ENCODE assay signal across 13 cellular contexts in the genomic region with DNA sequence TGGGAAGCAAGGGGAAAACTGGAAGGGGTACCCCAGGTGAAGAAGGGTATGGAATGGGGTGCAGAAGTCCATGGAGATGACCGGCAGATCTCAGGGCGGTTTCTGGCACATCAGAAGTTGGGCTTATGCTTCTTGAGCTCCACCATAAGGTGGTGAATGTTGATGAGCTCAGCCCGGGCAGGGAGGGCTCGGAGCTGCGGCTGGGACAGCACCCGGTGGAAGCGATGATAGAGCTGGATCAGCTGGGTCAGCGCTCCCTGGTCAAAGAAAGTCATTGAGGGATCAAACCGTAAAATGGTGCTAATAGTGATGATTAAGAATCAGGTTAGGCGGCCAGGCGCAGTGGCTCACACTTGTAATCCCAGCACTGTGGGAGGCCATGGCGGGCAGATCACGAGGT. TPM values are rescaled to one million over a fixed set of nuclear protein-coding genes. Genes with fewer than 3 reads are reported as not detected.
A peak's percentile ranks its signal among the peaks of the same experiment; 100 is the strongest.
DNase-seq lines count a peak whose midpoint lies in the region; ATAC-seq and TF ChIP-seq lines count a peak whose summit lies in the region.
"Had no signal": no experiment of that assay in that cellular context is flagged by ENCODE, and none has a peak within 500 bp of the region (broad histone marks: within the 10 kb centered on the region; RNA-seq: fewer than 3 reads in every experiment).

No MANE protein-coding gene starts in this region.

- intact Hi-C loops in lower lobe of right lung (cut with DNase I), result no loop called here

- H3K36me3 Mint-ChIP-seq in stimulated activated naive CD8-positive, alpha-beta T cell treated with anti-CD3 and anti-CD28 coated beads, Interleukin-15, Interleukin-2, amounts not matched to agents 100 ng/mL and 50 ng/mL, for 24 hours (ENCODE audit: low read depth), result peaks cover 35% of the 10 kb centered on the region
- H3K36me3 Mint-ChIP-seq in activated CD8-positive, alpha-beta T cell treated with anti-CD3 and anti-CD28 coated beads, Interleukin-2, amount 10 ng/mL, durations not matched to agents 7 days and 5 days (ENCODE audit: low read depth), result peaks cover 33% of the 10 kb centered on the region

- H3K4me3 ChIP-seq in lower lobe of right lung, result no peak overlapping the region
- no peak overlapping the region for H3K4me3 ChIP-seq in H7 (ENCODE audit: insufficient read depth, low read depth, low read length)

- no peak for DNase-seq in stimulated activated naive CD8-positive, alpha-beta T cell treated with anti-CD3 and anti-CD28 coated beads, Interleukin-15, Interleukin-2, amounts not matched to agents 100 U/mL and 50 U/mL, for 24 hours
- DNase-seq in activated CD8-positive, alpha-beta T cell treated with anti-CD3 and anti-CD28 coated beads, Interleukin-2, amount 10 ng/mL, durations not matched to agents 7 days and 5 days, result no peak
- DNase-seq in lower lobe of right lung, result no peak
- no peak for DNase-seq in islet precursor cell
- DNase-seq in AG20443 (ENCODE audit: low spot score), result no peak
- no peak for DNase-seq in H7
- DNase-seq: heart left ventricle; SHP77; stimulated activated CD4-positive, alpha-beta T cell treated with anti-CD3 and anti-CD28 coated beads, Interleukin-12 subunit alpha, Interleukin-12 subunit beta, amount 100 ng/mL, for 4 hours; stimulated activated naive CD4-positive, alpha-beta T cell treated with Interleukin-2 at 50 U/mL for 16 hours had no signal

- TF ChIP-seq CTCF in lower lobe of right lung (IDR thresholded peaks at IDR 0.05), result no peak

- H3K27ac ChIP-seq in lower lobe of right lung, result peak overlapping the region; percentile 92

- no peaks in the 10 kb centered on the region for H3K27me3 ChIP-seq in lower lobe of right lung (ENCODE audit: low read depth)
- peaks cover 25% of the 10 kb centered on the region for H3K27me3 ChIP-seq in H7 (ENCODE audit: control insufficient read depth, insufficient read depth, low read length)
- H3K27me3 ChIP-seq: heart left ventricle had no signal

- peaks cover 28% of the 10 kb centered on the region for H3K4me1 ChIP-seq in lower lobe of right lung

- POLR2A ChIA-PET in activated CD8-positive, alpha-beta T cell treated with anti-CD3 and anti-CD28 coated beads, Interleukin-2, amount 10 ng/mL, durations not matched to agents 7 days and 5 days (lab: Charles Lee), result interaction anchor here (0.6 to 0.9 kb wide), 2 partner anchors 21 to 27 kb away, joined by 5 to 6 read pairs; partner anchors contain the start of genes B3GALT4, RPS18 and VPS52

- H3K36me3 ChIP-seq in lower lobe of right lung (peaks cover 37% of the 10 kb centered on the region), H7 (replicated peaks; ENCODE audit: control insufficient read depth, insufficient read depth, low read length) (no peaks in the 10 kb centered on the region; the same call in 1 of the 2 replicates)

- H3K9me3 ChIP-seq in lower lobe of right lung, result no peaks in the 10 kb centered on the region
- H3K9me3 ChIP-seq: heart left ventricle had no signal

- ATAC-seq in stimulated activated naive CD8-positive, alpha-beta T cell treated with anti-CD3 and anti-CD28 coated beads, Interleukin-15, Interleukin-2, amounts not matched to agents 100 U/mL and 50 U/mL, for 24 hours, result no peak
- ATAC-seq in activated CD8-positive, alpha-beta T cell treated with anti-CD3 and anti-CD28 coated beads, Interleukin-2, amount 10 ng/mL, durations not matched to agents 7 days and 5 days, result no peak
- no peak for ATAC-seq in lower lobe of right lung
- no peak for ATAC-seq in HG02973 (IDR thresholded peaks at IDR 0.05; ENCODE audit: unreplicated experiment)
- ATAC-seq: heart left ventricle had no signal

- peaks cover 4% of the 10 kb centered on the region for H3K27me3 Mint-ChIP-seq in stimulated activated naive CD8-positive, alpha-beta T cell treated with anti-CD3 and anti-CD28 coated beads, Interleukin-15, Interleukin-2, amounts not matched to agents 100 ng/mL and 50 ng/mL, for 24 hours
- peaks cover 3% of the 10 kb centered on the region for H3K27me3 Mint-ChIP-seq in activated CD8-positive, alpha-beta T cell treated with anti-CD3 and anti-CD28 coated beads, Interleukin-2, amount 10 ng/mL, durations not matched to agents 7 days and 5 days (ENCODE audit: low read depth)

- H3K4me1 Mint-ChIP-seq in stimulated activated naive CD8-positive, alpha-beta T cell treated with anti-CD3 and anti-CD28 coated beads, Interleukin-15, Interleukin-2, amounts not matched to agents 100 ng/mL and 50 ng/mL, for 24 hours (ENCODE audit: low read depth), result peaks cover 41% of the 10 kb centered on the region
- peaks cover 37% of the 10 kb centered on the region for H3K4me1 Mint-ChIP-seq in activated CD8-positive, alpha-beta T cell treated with anti-CD3 and anti-CD28 coated beads, Interleukin-2, amount 10 ng/mL, durations not matched to agents 7 days and 5 days (ENCODE audit: low read depth)

- H3K9me3 Mint-ChIP-seq in stimulated activated naive CD8-positive, alpha-beta T cell treated with anti-CD3 and anti-CD28 coated beads, Interleukin-15, Interleukin-2, amounts not matched to agents 100 ng/mL and 50 ng/mL, for 24 hours, result no peaks in the 10 kb centered on the region
- no peaks in the 10 kb centered on the region for H3K9me3 Mint-ChIP-seq in activated CD8-positive, alpha-beta T cell treated with anti-CD3 and anti-CD28 coated beads, Interleukin-2, amount 10 ng/mL, durations not matched to agents 7 days and 5 days (ENCODE audit: insufficient read depth)
- H3K9me3 Mint-ChIP-seq: mesothelial cell of epicardium had no signal

- H3K4me3 Mint-ChIP-seq in stimulated activated naive CD8-positive, alpha-beta T cell treated with anti-CD3 and anti-CD28 coated beads, Interleukin-15, Interleukin-2, amounts not matched to agents 100 ng/mL and 50 ng/mL, for 24 hours, result peak overlapping the region; percentile 89
- H3K4me3 Mint-ChIP-seq in activated CD8-positive, alpha-beta T cell treated with anti-CD3 and anti-CD28 coated beads, Interleukin-2, amount 10 ng/mL, durations not matched to agents 7 days and 5 days, result peak overlapping the region; percentile 88

- H3K27ac Mint-ChIP-seq in stimulated activated naive CD8-positive, alpha-beta T cell treated with anti-CD3 and anti-CD28 coated beads, Interleukin-15, Interleukin-2, amounts not matched to agents 100 ng/mL and 50 ng/mL, for 24 hours, result peak overlapping the region; percentile 88
- peak overlapping the region; percentile 92 for H3K27ac Mint-ChIP-seq in activated CD8-positive, alpha-beta T cell treated with anti-CD3 and anti-CD28 coated beads, Interleukin-2, amount 10 ng/mL, durations not matched to agents 7 days and 5 days
- H3K27ac Mint-ChIP-seq: mesothelial cell of epicardium had no signal

- CTCF ChIA-PET in activated CD8-positive, alpha-beta T cell treated with anti-CD3 and anti-CD28 coated beads, Interleukin-2, amount 10 ng/mL, durations not matched to agents 7 days and 5 days (lab: Charles Lee), result interaction anchor here (1.4 to 6.4 kb wide), 8 partner anchors 21 to 131 kb away, joined by 3 to 135 read pairs (median 18); partner anchors contain the start of genes B3GALT4, PFDN6, RING1 and RPS18

RNA-seq across cellular contexts. Expression of gene VPS52, which starts 20.9 kb away (rescaled TPM):
- total RNA-seq in activated CD8-positive, alpha-beta T cell treated with anti-CD3 and anti-CD28 coated beads, Interleukin-2, amount 10 ng/mL, durations not matched to agents 7 days and 5 days, result 10 to 100 TPM; 59.3 to 59.5 TPM
- total RNA-seq in lower lobe of right lung, result 59.7 TPM
- total RNA-seq in H7 (2014; rRNA removed; shearing (Covaris generic)), result 54.1 and 57.8 TPM in 2 replicates

RNA-seq across cellular contexts. Expression of gene RPS18, which starts 21.1 kb away (rescaled TPM):
- total RNA-seq in activated CD8-positive, alpha-beta T cell treated with anti-CD3 and anti-CD28 coated beads, Interleukin-2, amount 10 ng/mL, durations not matched to agents 7 days and 5 days, result 1,000 to 10,000 TPM; 2,792 to 2,813 TPM
- 1,662 TPM for total RNA-seq in lower lobe of right lung
- total RNA-seq in H7 (2014; rRNA removed; shearing (Covaris generic)), result 3,561 and 4,135 TPM in 2 replicates

RNA-seq across cellular contexts. Expression of gene B3GALT4, which starts 26.2 kb away (rescaled TPM):
- total RNA-seq in activated CD8-positive, alpha-beta T cell treated with anti-CD3 and anti-CD28 coated beads, Interleukin-2, amount 10 ng/mL, durations not matched to agents 7 days and 5 days, result 10 to 100 TPM; 12.2 to 12.8 TPM
- total RNA-seq in lower lobe of right lung, result 19.6 TPM
- total RNA-seq in H7 (2014; rRNA removed; shearing (Covaris generic)), result 5.6 and 8.3 TPM in 2 replicates

RNA-seq across cellular contexts. Expression of gene WDR46, which starts 38.3 kb away (rescaled TPM):
- total RNA-seq in activated CD8-positive, alpha-beta T cell treated with anti-CD3 and anti-CD28 coated beads, Interleukin-2, amount 10 ng/mL, durations not matched to agents 7 days and 5 days, result 10 to 100 TPM; 66.7 to 68.9 TPM
- 34.4 TPM for total RNA-seq in lower lobe of right lung
- total RNA-seq in H7 (2014; rRNA removed; shearing (Covaris generic)), result 72.0 and 96.6 TPM in 2 replicates

RNA-seq across cellular contexts. Expression of gene PFDN6, which starts 38.7 kb away (rescaled TPM):
- total RNA-seq in activated CD8-positive, alpha-beta T cell treated with anti-CD3 and anti-CD28 coated beads, Interleukin-2, amount 10 ng/mL, durations not matched to agents 7 days and 5 days, result 10 to 100 TPM; 72.0 to 78.4 TPM
- total RNA-seq in lower lobe of right lung, result 32.9 TPM
- total RNA-seq in H7 (2014; rRNA removed; shearing (Covaris generic)), result 87.9 and 90.2 TPM in 2 replicates
